In the genomic region with DNA sequence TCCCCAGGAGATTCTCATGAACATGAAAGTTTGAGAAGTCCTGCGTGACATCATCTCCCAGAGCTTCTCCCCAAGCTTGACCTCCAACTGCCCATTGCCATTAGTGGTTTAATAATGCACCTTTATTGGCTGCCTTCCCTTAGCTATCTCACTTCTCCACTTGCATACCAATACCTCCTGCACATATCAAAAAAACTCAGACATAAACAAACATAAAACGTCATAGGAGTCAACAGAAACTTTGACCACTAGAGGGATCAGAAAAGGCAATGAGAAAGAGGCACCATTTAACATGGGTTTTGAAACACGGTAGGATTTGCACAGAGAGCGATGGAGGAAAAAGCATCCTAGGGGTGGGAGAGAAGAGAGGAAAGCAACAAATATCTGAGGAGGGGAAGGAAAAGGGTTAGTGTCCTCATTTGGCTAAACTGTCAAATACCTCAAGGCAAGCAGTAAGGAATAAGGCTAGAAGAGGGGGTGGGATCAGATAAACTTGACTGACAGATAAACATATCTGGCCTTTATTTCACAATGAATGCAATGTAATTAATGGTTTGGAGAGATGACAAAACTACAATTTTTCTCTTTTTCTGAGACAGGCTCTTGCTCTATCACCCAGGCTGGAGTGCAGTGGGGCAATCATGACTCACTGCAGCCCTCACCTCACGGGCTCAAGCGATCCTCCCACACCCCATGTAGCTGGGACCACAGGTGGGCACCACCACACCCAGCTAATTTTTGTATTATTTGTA, we compare ENCODE assay signal across 11 cellular contexts. TPM values are rescaled to one million over a fixed set of nuclear protein-coding genes. Genes with fewer than 3 reads are reported as not detected.
DNase-seq lines count a peak whose midpoint lies in the region; ATAC-seq and TF ChIP-seq lines count a peak whose summit lies in the region.
"Had no signal": no experiment of that assay in that cellular context is flagged by ENCODE, and none has a peak within 500 bp of the region (broad histone marks: within the 10 kb centered on the region; RNA-seq: fewer than 3 reads in every experiment).

No MANE protein-coding gene starts in this region.

- DNase-seq in epithelial cell of esophagus (ENCODE audit: low read depth): peak; percentile 30
- no peak for DNase-seq in smooth muscle cell (lab: John Stamatoyannopoulos, UW; ENCODE audit: unreplicated experiment)
- no peak for DNase-seq in cortex of kidney (lab: John Stamatoyannopoulos, UW)
- DNase-seq: activated B cell treated with CpG ODN at 0.5 μM for 24 hours; central memory CD4-positive, alpha-beta T cell; immature natural killer cell; NCI-H2029 treated with DMSO at 0.1 percent for 48 hours had no signal

- H2AFZ ChIP-seq in OCI-LY1 (ENCODE audit: low read length): no peak overlapping the region
- no peak overlapping the region for H2AFZ ChIP-seq in smooth muscle cell (ENCODE audit: low read depth)

- no peak overlapping the region for H3K4me3 ChIP-seq in OCI-LY1 (ENCODE audit: low read depth, low read length, poor library complexity, severe bottlenecking)
- H3K4me3 ChIP-seq in epithelial cell of esophagus (ENCODE audit: low read length): no peak overlapping the region
- no peak overlapping the region for H3K4me3 ChIP-seq in smooth muscle cell

- H3K27ac ChIP-seq in OCI-LY1 (ENCODE audit: low read depth, low read length, poor library complexity, severe bottlenecking) (no peak overlapping the region), smooth muscle cell (ENCODE audit: low read depth) (no peak overlapping the region)

- H3K9ac ChIP-seq in OCI-LY1 (ENCODE audit: low read length) (no peak overlapping the region), smooth muscle cell (ENCODE audit: low read depth) (no peak overlapping the region)

- ATAC-seq in GM19351 (IDR thresholded peaks at IDR 0.05; ENCODE audit: unreplicated experiment) (peak; percentile 65), GM18517 (IDR thresholded peaks at IDR 0.05; ENCODE audit: unreplicated experiment) (no peak), HG02938 (IDR thresholded peaks at IDR 0.05; ENCODE audit: unreplicated experiment) (no peak)

- no peak overlapping the region for H3K4me2 ChIP-seq in OCI-LY1 (ENCODE audit: low read length)
- no peak overlapping the region for H3K4me2 ChIP-seq in smooth muscle cell

- H3K9me2 ChIP-seq in OCI-LY1 (ENCODE audit: low read depth, low read length): no peaks in the 10 kb centered on the region

- WGBS in smooth muscle cell (ENCODE audit: low lambda C conversion rate): 86% methylated on average over 6 of the region's 6 CpGs

- H3K9me3 ChIP-seq in OCI-LY1 (ENCODE audit: low read length): no peaks in the 10 kb centered on the region
- no peaks in the 10 kb centered on the region for H3K9me3 ChIP-seq in smooth muscle cell (replicated peaks; ENCODE audit: low read depth)

- H4K20me1 ChIP-seq in OCI-LY1 (ENCODE audit: insufficient read depth, low read length) (no peaks in the 10 kb centered on the region), smooth muscle cell (ENCODE audit: low read depth) (peaks cover 99% of the 10 kb centered on the region)

- TF ChIP-seq CTCF in OCI-LY1 (IDR thresholded peaks at IDR 0.05; ENCODE audit: low read length): peak; percentile 44
- peak; percentile 32 for TF ChIP-seq CTCF in epithelial cell of esophagus (IDR thresholded peaks at IDR 0.05; ENCODE audit: insufficient read depth, low read depth, low read length, missing control alignments)
- peak; percentile 27 for TF ChIP-seq CTCF in smooth muscle cell (IDR thresholded peaks at IDR 0.05; ENCODE audit: borderline replicate concordance, insufficient read depth, poor library complexity, severe bottlenecking)

- H3K36me3 ChIP-seq in OCI-LY1 (ENCODE audit: insufficient read depth, low read length) (no peaks in the 10 kb centered on the region), smooth muscle cell (ENCODE audit: low read depth) (no peaks in the 10 kb centered on the region)

- H3K27me3 ChIP-seq in OCI-LY1 (ENCODE audit: insufficient read depth, low read length) (no peaks in the 10 kb centered on the region), smooth muscle cell (ENCODE audit: low read depth) (no peaks in the 10 kb centered on the region)

- H3K79me2 ChIP-seq in OCI-LY1 (ENCODE audit: insufficient read depth, low read length) (no peaks in the 10 kb centered on the region), smooth muscle cell (ENCODE audit: low read depth) (peaks cover 94% of the 10 kb centered on the region)

- no peaks in the 10 kb centered on the region for H3F3A ChIP-seq in OCI-LY1 (ENCODE audit: insufficient read depth, low read length)
- peaks cover 21% of the 10 kb centered on the region for H3F3A ChIP-seq in smooth muscle cell (ENCODE audit: low read depth)

- H3K4me1 ChIP-seq in OCI-LY1 (ENCODE audit: insufficient read depth, low read length, severe bottlenecking): no peaks in the 10 kb centered on the region
- peaks cover 7% of the 10 kb centered on the region for H3K4me1 ChIP-seq in smooth muscle cell (ENCODE audit: low read depth)

RNA-seq across cellular contexts. Expression of a gene that starts 27.0 kb away (rescaled TPM):
- total RNA-seq in smooth muscle cell: 41.4 and 49.6 TPM in 2 replicates
- 10.9 and 12.5 TPM in 2 replicates for polyA plus RNA-seq in smooth muscle cell
